Comparison of ENCODE assay signal across 8 cellular contexts in genomic region chr10:124648738-124649137, GRCh38.
A peak's percentile ranks its signal among the peaks of the same experiment; 100 is the strongest.
DNase-seq lines count a peak whose midpoint lies in the region; ATAC-seq and TF ChIP-seq lines count a peak whose summit lies in the region.

No MANE protein-coding gene starts in this region.

- DNase-seq in NCI-H69 (lab: John Stamatoyannopoulos, UW): peak; percentile 75
- peak; percentile 34 for DNase-seq in activated T-cell treated with anti-CD3 and anti-CD28 coated beads, Interleukin-2, amount 50 U/mL, for 4 hours
- DNase-seq in esophagus squamous epithelium (lab: John Stamatoyannopoulos, UW): peak; percentile 30
- no peak for DNase-seq in neural progenitor cell (ENCODE audit: low spot score)
- DNase-seq in ureter (ENCODE audit: low spot score): peak; percentile 65

- H3K4me1 ChIP-seq in esophagus squamous epithelium (peaks cover 85 to 100% (median 94%) of the 10 kb centered on the region in 3 donors), neural progenitor cell (peaks cover 49% of the 10 kb centered on the region)

- no peak overlapping the region for H3K9ac ChIP-seq in neural progenitor cell

- no peak overlapping the region for H3K27ac Mint-ChIP-seq in neural progenitor cell

- peak overlapping the region; percentile 22 for H3K4me2 ChIP-seq in neural progenitor cell

- H4K20me1 ChIP-seq in neural progenitor cell (ENCODE audit: low read depth): peaks cover 43% of the 10 kb centered on the region

- H3K36me3 ChIP-seq in esophagus squamous epithelium: no peaks in the 10 kb centered on the region
- H3K36me3 ChIP-seq in neural progenitor cell: no peaks in the 10 kb centered on the region

- intact Hi-C loops in esophagus squamous epithelium (cut with DNase I): no loop called here

- H3K27me3 Mint-ChIP-seq in activated T-cell treated with anti-CD3 and anti-CD28 coated beads, Interleukin-2, amount 50 U/mL, for 4 hours (ENCODE audit: low read depth): no peaks in the 10 kb centered on the region
- no peaks in the 10 kb centered on the region for H3K27me3 Mint-ChIP-seq in neural progenitor cell (ENCODE audit: insufficient read depth, low read depth)

- H3K4me3 ChIP-seq in esophagus squamous epithelium (no peak overlapping the region), neural progenitor cell (no peak overlapping the region)

- no peaks in the 10 kb centered on the region for H3K9me3 Mint-ChIP-seq in activated T-cell treated with anti-CD3 and anti-CD28 coated beads, Interleukin-2, amount 50 U/mL, for 4 hours
- no peaks in the 10 kb centered on the region for H3K9me3 Mint-ChIP-seq in neural progenitor cell

- H3F3A ChIP-seq in neural progenitor cell (ENCODE audit: low read depth): peaks cover 20% of the 10 kb centered on the region

- H3K4me3 Mint-ChIP-seq in activated T-cell treated with anti-CD3 and anti-CD28 coated beads, Interleukin-2, amount 50 U/mL, for 4 hours: peak overlapping the region; percentile 48
- H3K4me3 Mint-ChIP-seq in neural progenitor cell: no peak overlapping the region

- H3K27ac ChIP-seq in esophagus squamous epithelium (peak overlapping the region; percentile 84 to 90 (median 86)), neural progenitor cell (peak overlapping the region; percentile 67)

- TF ChIP-seq CTCF in esophagus squamous epithelium (IDR thresholded peaks at IDR 0.05): no peak
- TF ChIP-seq CTCF in neural progenitor cell (IDR thresholded peaks at IDR 0.05): no peak

- H3K36me3 Mint-ChIP-seq in activated T-cell treated with anti-CD3 and anti-CD28 coated beads, Interleukin-2, amount 50 U/mL, for 4 hours (ENCODE audit: insufficient read depth): no peaks in the 10 kb centered on the region
- no peaks in the 10 kb centered on the region for H3K36me3 Mint-ChIP-seq in neural progenitor cell

- H3K27me3 ChIP-seq in esophagus squamous epithelium: no peaks in the 10 kb centered on the region
- no peaks in the 10 kb centered on the region for H3K27me3 ChIP-seq in neural progenitor cell

- no peak for TF ChIP-seq POLR2A in esophagus squamous epithelium (IDR thresholded peaks at IDR 0.05)

- H3K79me2 ChIP-seq in neural progenitor cell (ENCODE audit: low read depth): peaks cover 19% of the 10 kb centered on the region

- no peak overlapping the region for H2AFZ ChIP-seq in neural progenitor cell (replicated peaks)

- 7 to 16% methylated on average over 4 to 5 of the region's 9 CpGs for WGBS in esophagus squamous epithelium, 2 donors

- ATAC-seq in GM21423 (IDR thresholded peaks at IDR 0.05; ENCODE audit: unreplicated experiment): peak; percentile 40
- peak; percentile 39 to 44 for ATAC-seq in activated T-cell treated with anti-CD3 and anti-CD28 coated beads, Interleukin-2, amount 50 U/mL, for 4 hours
- no peak for ATAC-seq in GM21576 (IDR thresholded peaks at IDR 0.05; ENCODE audit: unreplicated experiment)
- ATAC-seq in HG03520 (IDR thresholded peaks at IDR 0.05; ENCODE audit: unreplicated experiment): no peak

- H3K9me3 ChIP-seq in esophagus squamous epithelium: no peaks in the 10 kb centered on the region
- H3K9me3 ChIP-seq in neural progenitor cell (ENCODE audit: low read depth): no peaks in the 10 kb centered on the region

- H3K4me1 Mint-ChIP-seq in activated T-cell treated with anti-CD3 and anti-CD28 coated beads, Interleukin-2, amount 50 U/mL, for 4 hours (ENCODE audit: low read depth): peaks cover 96% of the 10 kb centered on the region
- peaks cover 31% of the 10 kb centered on the region for H3K4me1 Mint-ChIP-seq in neural progenitor cell

Comparison
In these comparisons a context has a peak if more than half of its experiments do, and no peak if none do; other contexts are left out.
1. ATAC-seq: peak in GM21423 (single experiment) and activated T-cell treated with anti-CD3 and anti-CD28 coated beads, Interleukin-2, amount 50 U/mL, for 4 hours (2 of 2); none in GM21576 (single experiment) and HG03520 (single experiment).